20 cellular contexts compared by ENCODE assay signal in genomic region chr2:100676346-100676745, GRCh38.
A peak's percentile ranks its signal among the peaks of the same experiment; 100 is the strongest.
DNase-seq lines count a peak whose midpoint lies in the region; ATAC-seq and TF ChIP-seq lines count a peak whose summit lies in the region.
"Had no signal": no experiment of that assay in that cellular context is flagged by ENCODE, and none has a peak within 500 bp of the region (broad histone marks: within the 10 kb centered on the region; RNA-seq: fewer than 3 reads in every experiment).

No MANE protein-coding gene starts in this region.

- H3K9me3 Mint-ChIP-seq in activated CD8-positive, alpha-beta memory T cell treated with anti-CD3 and anti-CD28 coated beads, Interleukin-2, amount 10 ng/mL, durations not matched to agents 7 days and 5 days (ENCODE audit: low read depth) = no peaks in the 10 kb centered on the region
- no peaks in the 10 kb centered on the region for H3K9me3 Mint-ChIP-seq in activated T-cell treated with anti-CD3 and anti-CD28 coated beads, Interleukin-2, amount 50 U/mL, for 72 hours
- H3K9me3 Mint-ChIP-seq: CD8-positive, alpha-beta T cell had no signal

- TF ChIP-seq CTCF in coronary artery (IDR thresholded peaks at IDR 0.05) = no peak

- H2BK15ac ChIP-seq in neuronal stem cell (ENCODE audit: low read length) = no peak overlapping the region

- H3K4me3 ChIP-seq in coronary artery (no peak overlapping the region), neuronal stem cell (ENCODE audit: low read length in 2 of 2) (no peak overlapping the region)
- H3K4me3 ChIP-seq: BLaER1 had no signal

- H3K4me2 ChIP-seq in neuronal stem cell (ENCODE audit: insufficient read depth, low read length, poor library complexity, severe bottlenecking) = peak overlapping the region; percentile 15
- H3K4me2 ChIP-seq: BLaER1 had no signal

- no peaks in the 10 kb centered on the region for H3K4me1 Mint-ChIP-seq in activated CD8-positive, alpha-beta memory T cell treated with anti-CD3 and anti-CD28 coated beads, Interleukin-2, amount 10 ng/mL, durations not matched to agents 7 days and 5 days
- H3K4me1 Mint-ChIP-seq in activated T-cell treated with anti-CD3 and anti-CD28 coated beads, Interleukin-2, amount 50 U/mL, for 72 hours (ENCODE audit: low read depth) = no peaks in the 10 kb centered on the region
- H3K4me1 Mint-ChIP-seq: B cell had no signal

- H3K36me3 ChIP-seq in neuronal stem cell (replicated peaks in 1 of 2; ENCODE audit: control insufficient read depth in 2 of 2, insufficient read depth in 2 of 2, low read length in 2 of 2) = no peaks in the 10 kb centered on the region
- H3K36me3 ChIP-seq: BLaER1 had no signal

- no peaks in the 10 kb centered on the region for H3K9me3 ChIP-seq in neuronal stem cell (replicated peaks in 1 of 2; ENCODE audit: control insufficient read depth in 2 of 2, insufficient read depth in 1 of 2, low read depth in 1 of 2, low read length in 2 of 2)
- H3K9me3 ChIP-seq: BLaER1, Caco-2 had no signal

- H3K27ac Mint-ChIP-seq in activated CD8-positive, alpha-beta memory T cell treated with anti-CD3 and anti-CD28 coated beads, Interleukin-2, amount 10 ng/mL, durations not matched to agents 7 days and 5 days = no peak overlapping the region
- H3K27ac Mint-ChIP-seq in activated T-cell treated with anti-CD3 and anti-CD28 coated beads, Interleukin-2, amount 50 U/mL, for 72 hours = no peak overlapping the region
- H3K27ac Mint-ChIP-seq: B cell; CD4-positive, CD25-positive, alpha-beta regulatory T cell; CD8-positive, alpha-beta T cell had no signal

- ATAC-seq in activated CD8-positive, alpha-beta memory T cell treated with anti-CD3 and anti-CD28 coated beads, Interleukin-2, amount 10 ng/mL, durations not matched to agents 7 days and 5 days = no peak
- no peak for ATAC-seq in activated T-cell treated with anti-CD3 and anti-CD28 coated beads, Interleukin-2, amount 50 U/mL, for 72 hours (replicated peaks in 1 of 2)
- ATAC-seq: CD8-positive, alpha-beta T cell had no signal

- H3K9ac ChIP-seq in neuronal stem cell (ENCODE audit: low read depth, low read length, poor library complexity) = no peak overlapping the region
- H3K9ac ChIP-seq: BLaER1 had no signal

- H2BK5ac ChIP-seq in neuronal stem cell (ENCODE audit: low read length) = no peak overlapping the region

- no peak overlapping the region for H3K4ac ChIP-seq in neuronal stem cell (ENCODE audit: low read length)

- DNase-seq in activated CD8-positive, alpha-beta memory T cell treated with anti-CD3 and anti-CD28 coated beads, Interleukin-2, amount 10 ng/mL, durations not matched to agents 7 days and 5 days = peak; percentile 5
- DNase-seq in activated CD8-positive, alpha-beta memory T cell treated with anti-CD3 and anti-CD28 coated beads, Interleukin-2, amount 50 U/mL, for 4 hours = no peak
- peak; percentile 22 for DNase-seq in coronary artery (ENCODE audit: low spot score)
- no peak for DNase-seq in neuronal stem cell (ENCODE audit: low spot score)
- DNase-seq in NCI-H1417 (lab: John Stamatoyannopoulos, UW) = no peak
- DNase-seq in activated T-cell treated with anti-CD3 and anti-CD28 coated beads, Interleukin-2, amount 50 U/mL, for 72 hours = no peak
- DNase-seq in erythroblast (lab: John Stamatoyannopoulos, UW) = no peak
- DNase-seq in MV-4-11 (lab: John Stamatoyannopoulos, UW) = no peak
- DNase-seq: Caco-2; CD4-positive, CD25-positive, alpha-beta regulatory T cell; CD8-positive, alpha-beta T cell; DMS53; DMS79 treated with DMSO at 0.1 percent for 48 hours; GF-D8; H7; HCEC 1CT had no signal

- WGBS in neuronal stem cell (ENCODE audit: extremely low coverage in 2 of 2, insufficient read length in 2 of 2, insufficient replicate concordance in 1 of 2), 2 donors = no CpG with 5 or more reads among the region's 4 CpGs

- no peak overlapping the region for H4K91ac ChIP-seq in neuronal stem cell (ENCODE audit: low read depth, low read length, poor library complexity)

- no peaks in the 10 kb centered on the region for H3K4me1 ChIP-seq in neuronal stem cell (ENCODE audit: control insufficient read depth in 2 of 2, insufficient read depth in 1 of 2, low read depth in 1 of 2, low read length in 2 of 2)
- H3K4me1 ChIP-seq: Caco-2 had no signal

- peaks cover 0 to 3% (median 0%) of the 10 kb centered on the region in 3 experiments for H3K27me3 ChIP-seq in neuronal stem cell (ENCODE audit: control insufficient read depth in 3 of 3, insufficient read depth in 3 of 3, low read depth in 1 of 3, low read length in 3 of 3)
- H3K27me3 ChIP-seq: BLaER1 had no signal

- no peak overlapping the region for H3K18ac ChIP-seq in neuronal stem cell (ENCODE audit: low read length)

- H3K23ac ChIP-seq in neuronal stem cell (ENCODE audit: low read depth, low read length, poor library complexity) = no peak overlapping the region

- H2AFZ ChIP-seq in neuronal stem cell (ENCODE audit: low read length) = no peak overlapping the region

- no peak overlapping the region for H3K14ac ChIP-seq in neuronal stem cell (ENCODE audit: low read length)

- H3K27ac ChIP-seq in coronary artery = no peak overlapping the region
- no peak overlapping the region for H3K27ac ChIP-seq in neuronal stem cell (replicated peaks; ENCODE audit: low read length)
- H3K27ac ChIP-seq: 22Rv1, BLaER1, C4-2B had no signal

- H2BK12ac ChIP-seq in neuronal stem cell (ENCODE audit: low read length) = no peak overlapping the region

- no peak overlapping the region for H3K4me3 Mint-ChIP-seq in activated CD8-positive, alpha-beta memory T cell treated with anti-CD3 and anti-CD28 coated beads, Interleukin-2, amount 10 ng/mL, durations not matched to agents 7 days and 5 days
- no peak overlapping the region for H3K4me3 Mint-ChIP-seq in activated T-cell treated with anti-CD3 and anti-CD28 coated beads, Interleukin-2, amount 50 U/mL, for 72 hours
- H3K4me3 Mint-ChIP-seq: B cell; CD4-positive, CD25-positive, alpha-beta regulatory T cell; CD8-positive, alpha-beta T cell had no signal

- H3K79me1 ChIP-seq in neuronal stem cell (ENCODE audit: low read depth, low read length) = no peaks in the 10 kb centered on the region

- H3K36me3 Mint-ChIP-seq in activated CD8-positive, alpha-beta memory T cell treated with anti-CD3 and anti-CD28 coated beads, Interleukin-2, amount 10 ng/mL, durations not matched to agents 7 days and 5 days = no peaks in the 10 kb centered on the region
- H3K36me3 Mint-ChIP-seq in activated T-cell treated with anti-CD3 and anti-CD28 coated beads, Interleukin-2, amount 50 U/mL, for 72 hours (ENCODE audit: insufficient read depth in 2 of 2) = no peaks in the 10 kb centered on the region
- H3K36me3 Mint-ChIP-seq: CD4-positive, CD25-positive, alpha-beta regulatory T cell; CD8-positive, alpha-beta T cell had no signal

- H3K27me3 Mint-ChIP-seq in activated CD8-positive, alpha-beta memory T cell treated with anti-CD3 and anti-CD28 coated beads, Interleukin-2, amount 10 ng/mL, durations not matched to agents 7 days and 5 days = no peaks in the 10 kb centered on the region
- no peaks in the 10 kb centered on the region for H3K27me3 Mint-ChIP-seq in activated T-cell treated with anti-CD3 and anti-CD28 coated beads, Interleukin-2, amount 50 U/mL, for 72 hours (ENCODE audit: low read depth)
- H3K27me3 Mint-ChIP-seq: CD4-positive, CD25-positive, alpha-beta regulatory T cell had no signal

- no peak overlapping the region for H2BK120ac ChIP-seq in neuronal stem cell (ENCODE audit: low read depth, low read length)

- no peak for TF ChIP-seq POLR2A in erythroblast (IDR thresholded peaks at IDR 0.05; ENCODE audit: low read length)

- H4K8ac ChIP-seq in neuronal stem cell (ENCODE audit: low read depth, low read length) = no peak overlapping the region

- CTCF ChIA-PET in activated CD8-positive, alpha-beta memory T cell treated with anti-CD3 and anti-CD28 coated beads, Interleukin-2, amount 10 ng/mL, durations not matched to agents 7 days and 5 days (lab: Charles Lee) = no interaction called here

- H2AK5ac ChIP-seq in neuronal stem cell (ENCODE audit: low read depth, low read length) = no peak overlapping the region

Comparison
In these comparisons a context has a peak if more than half of its experiments do, and no peak if none do; other contexts are left out.
1. DNase-seq: peak in activated CD8-positive, alpha-beta memory T cell treated with anti-CD3 and anti-CD28 coated beads, Interleukin-2, amount 10 ng/mL, durations not matched to agents 7 days and 5 days (single experiment) and coronary artery (single experiment); none in activated CD8-positive, alpha-beta memory T cell treated with anti-CD3 and anti-CD28 coated beads, Interleukin-2, amount 50 U/mL, for 4 hours (single experiment), neuronal stem cell (single experiment), NCI-H1417 (0 of 3), activated T-cell treated with anti-CD3 and anti-CD28 coated beads, Interleukin-2, amount 50 U/mL, for 72 hours (0 of 2), erythroblast (0 of 2) and MV-4-11 (single experiment).